10 cellular contexts compared by ENCODE assay signal in genomic region chr4:123390846-123391456, GRCh38. TPM values are rescaled to one million over a fixed set of nuclear protein-coding genes. Genes with fewer than 3 reads are reported as not detected.
A peak's percentile ranks its signal among the peaks of the same experiment; 100 is the strongest.
DNase-seq lines count a peak whose midpoint lies in the region; ATAC-seq and TF ChIP-seq lines count a peak whose summit lies in the region.
"Had no signal": no experiment of that assay in that cellular context is flagged by ENCODE, and none has a peak within 500 bp of the region (broad histone marks: within the 10 kb centered on the region; RNA-seq: fewer than 3 reads in every experiment).

No MANE protein-coding gene starts in this region.

- H3K27ac Mint-ChIP-seq in activated naive CD4-positive, alpha-beta T cell treated with anti-CD3 and anti-CD28 coated beads, Interleukin-2, amount 10 ng/mL, durations not matched to agents 7 days and 5 days, result no peak overlapping the region

- no peaks in the 10 kb centered on the region for H3K36me3 ChIP-seq in HEK293 (ENCODE audit: control insufficient read depth in 2 of 2, insufficient read depth in 1 of 2, low read length in 2 of 2)

- H3K9me3 Mint-ChIP-seq in activated naive CD4-positive, alpha-beta T cell treated with anti-CD3 and anti-CD28 coated beads, Interleukin-2, amount 10 ng/mL, durations not matched to agents 7 days and 5 days, result no peaks in the 10 kb centered on the region

- no peaks in the 10 kb centered on the region for H3K36me3 Mint-ChIP-seq in activated naive CD4-positive, alpha-beta T cell treated with anti-CD3 and anti-CD28 coated beads, Interleukin-2, amount 10 ng/mL, durations not matched to agents 7 days and 5 days

- DNase-seq in CD1c-positive myeloid dendritic cell (ENCODE audit: extremely low spot score) (peak; percentile 45), SW480 (ENCODE audit: low spot score) (peak; percentile 24), left lobe of liver (ENCODE audit: low spot score) (no peak)
- DNase-seq in activated naive CD4-positive, alpha-beta T cell treated with anti-CD3 and anti-CD28 coated beads, Interleukin-2, amount 10 ng/mL, durations not matched to agents 7 days and 5 days, result no peak
- DNase-seq in activated CD8-positive, alpha-beta memory T cell treated with anti-CD3 and anti-CD28 coated beads for 24 hours, result no peak
- DNase-seq: stimulated activated CD8-positive, alpha-beta memory T cell treated with anti-CD3 and anti-CD28 coated beads, Interleukin-4, amount 100 ng/mL, for 48 hours had no signal

- peaks cover 9% of the 10 kb centered on the region for H3K27me3 Mint-ChIP-seq in activated naive CD4-positive, alpha-beta T cell treated with anti-CD3 and anti-CD28 coated beads, Interleukin-2, amount 10 ng/mL, durations not matched to agents 7 days and 5 days

- no peaks in the 10 kb centered on the region for H3K4me1 Mint-ChIP-seq in activated naive CD4-positive, alpha-beta T cell treated with anti-CD3 and anti-CD28 coated beads, Interleukin-2, amount 10 ng/mL, durations not matched to agents 7 days and 5 days

- H3K4me3 Mint-ChIP-seq in activated naive CD4-positive, alpha-beta T cell treated with anti-CD3 and anti-CD28 coated beads, Interleukin-2, amount 10 ng/mL, durations not matched to agents 7 days and 5 days, result no peak overlapping the region

- no peak overlapping the region for H3K27ac ChIP-seq in HEK293 (ENCODE audit: extremely low read depth, low read depth, low read length)
- H3K27ac ChIP-seq: HL-60 had no signal

- TF ChIP-seq CTCF in HEK293 (tag by site-specific recombination; IDR thresholded peaks at IDR 0.05), result no peak

- ATAC-seq in left lobe of liver (peak; percentile 58), GM21825 (IDR thresholded peaks at IDR 0.05; ENCODE audit: unreplicated experiment) (no peak), HG03571 (IDR thresholded peaks at IDR 0.05; ENCODE audit: unreplicated experiment) (no peak)

- POLR2A ChIA-PET in HEK293 (lab: Yijun Ruan, JAX), result no interaction called here

- no peaks in the 10 kb centered on the region for H3K4me1 ChIP-seq in HEK293 (ENCODE audit: control insufficient read depth, insufficient read depth, low read length)

- H3K9me3 ChIP-seq in HEK293 (ENCODE audit: control insufficient read depth, insufficient read depth, low read depth, low read length), result no peaks in the 10 kb centered on the region

- H3K4me3 ChIP-seq in HEK293 (ENCODE audit: low read depth, low read length), result no peak overlapping the region

- CTCF ChIA-PET in HEK293 (lab: Yijun Ruan, JAX), result interaction anchor here (0.6 to 1.1 kb wide), 15 partner anchors 16 to 1526 kb away, joined by 3 to 4 read pairs (median 3); no protein-coding TSS in a partner anchor
- CTCF ChIA-PET in activated naive CD4-positive, alpha-beta T cell treated with anti-CD3 and anti-CD28 coated beads, Interleukin-2, amount 10 ng/mL, durations not matched to agents 7 days and 5 days (lab: Charles Lee), result interaction anchor here (0.6 to 2.2 kb wide), 5 partner anchors 174 to 291 kb away, joined by 3 to 11 read pairs (median 5); no protein-coding TSS in a partner anchor

TF ChIP-seq in HEK293, 187 proteins besides CTCF, POLR2A, EP300 and RAD21:
- TF ChIP-seq ZNF654 (tag by site-specific recombination; IDR thresholded peaks at IDR 0.05; ENCODE audit: low read depth) (peak; percentile 29), ZNF624 (tag by site-specific recombination; IDR thresholded peaks at IDR 0.05) (no peak), ZNF416 (tag by site-specific recombination; IDR thresholded peaks at IDR 0.05) (no peak), ZBTB17 (tag by site-specific recombination; IDR thresholded peaks at IDR 0.05) (no peak), ZBTB44 (tag by site-specific recombination; IDR thresholded peaks at IDR 0.05) (no peak), ZNF660 (tag by site-specific recombination; IDR thresholded peaks at IDR 0.05) (0 out of 2 replicates have a peak, but pooled peaks have one; percentile 33), ZBTB6 (tag by site-specific recombination; IDR thresholded peaks at IDR 0.05) (no peak), ZNF645 (tag by site-specific recombination; IDR thresholded peaks at IDR 0.05) (no peak)

RNA-seq across cellular contexts. Expression of gene SPRY1, which starts 5.6 kb away (rescaled TPM):
- total RNA-seq in left lobe of liver, result 15.0 TPM

Comparison
In these comparisons a context has a peak if more than half of its experiments do, and no peak if none do; other contexts are left out.
1. DNase-seq: peak in CD1c-positive myeloid dendritic cell (single experiment) and SW480 (single experiment); none in left lobe of liver (single experiment), activated naive CD4-positive, alpha-beta T cell treated with anti-CD3 and anti-CD28 coated beads, Interleukin-2, amount 10 ng/mL, durations not matched to agents 7 days and 5 days (single experiment) and activated CD8-positive, alpha-beta memory T cell treated with anti-CD3 and anti-CD28 coated beads for 24 hours (single experiment).